11 cellular contexts compared by ENCODE assay signal in genomic region chr20:9051508-9051907, GRCh38. TPM values are rescaled to one million over a fixed set of nuclear protein-coding genes. Genes with fewer than 3 reads are reported as not detected.
DNase-seq lines count a peak whose midpoint lies in the region; ATAC-seq, FAIRE-seq and TF ChIP-seq lines count a peak whose summit lies in the region.
"Had no signal": no experiment of that assay in that cellular context is flagged by ENCODE, and none has a peak within 500 bp of the region (broad histone marks: within the 10 kb centered on the region; RNA-seq: fewer than 3 reads in every experiment).

No MANE protein-coding gene starts in this region.

- H3K79me2 ChIP-seq in keratinocyte (ENCODE audit: control insufficient read depth, insufficient read depth, low read length): no peaks in the 10 kb centered on the region

- H3K4me1 ChIP-seq in HUES6 (ENCODE audit: control insufficient read depth, insufficient read depth, low read length): peaks cover 7% of the 10 kb centered on the region; the same call in 1 of the 2 replicates
- H3K4me1 ChIP-seq in keratinocyte (ENCODE audit: control insufficient read depth, extremely low read depth, insufficient read depth, low read length): peaks cover 12% of the 10 kb centered on the region
- H3K4me1 ChIP-seq: lower lobe of right lung had no signal

- peak; percentile 98 for DNase-seq in ACHN
- DNase-seq in amniotic stem cell (lab: John Stamatoyannopoulos, UW): peak; percentile 93
- peak; percentile 5 for DNase-seq in keratinocyte (ENCODE audit: low read depth, low spot score)
- DNase-seq in NCI-H2029 treated with DMSO at 0.1 percent for 48 hours (lab: John Stamatoyannopoulos, UW): no peak
- DNase-seq in central memory CD4-positive, alpha-beta T cell: no peak
- DNase-seq: activated CD4-positive, alpha-beta T cell treated with anti-CD3 and anti-CD28 coated beads, Interleukin-2, amount 10 ng/mL, durations not matched to agents 24 days and 14 days; CD4-positive, alpha-beta memory T cell; lower lobe of right lung had no signal

- dilution Hi-C loops in keratinocyte (cut with MboI; ENCODE audit: extremely low pct_ligation_motif_present, low sequenced_read_pairs): no loop called here

- H3K4me3 ChIP-seq in HUES6 (ENCODE audit: low read depth, low read length): no peak overlapping the region
- H3K4me3 ChIP-seq in keratinocyte (ENCODE audit: control insufficient read depth in 2 of 3, extremely low read depth in 1 of 3, insufficient read depth in 2 of 3, low read depth in 1 of 3, low read length in 3 of 3): no peak overlapping the region
- H3K4me3 ChIP-seq: lower lobe of right lung had no signal

- FAIRE-seq in keratinocyte (lab: Jason Lieb, UNC): peak; percentile 82

- H3K4me2 ChIP-seq in keratinocyte (ENCODE audit: control insufficient read depth, extremely low read depth, insufficient read depth, low read depth, low read length): peak overlapping the region; percentile 55

- peak overlapping the region; percentile 4; the same call in 1 of the 2 replicates for H3K27ac ChIP-seq in HUES6 (ENCODE audit: low read depth, low read length)
- peak overlapping the region; percentile 63 for H3K27ac ChIP-seq in keratinocyte (ENCODE audit: control insufficient read depth, insufficient read depth, low read length)
- H3K27ac ChIP-seq: lower lobe of right lung had no signal

- H4K20me1 ChIP-seq in keratinocyte (ENCODE audit: control insufficient read depth, extremely low read depth, insufficient read depth, low read length): no peaks in the 10 kb centered on the region

- no peak for TF ChIP-seq CTCF in keratinocyte (optimal IDR thresholded peaks at IDR 0.05 in 1 of 3, IDR thresholded peaks at IDR 0.05 in 1 of 3, conservative IDR thresholded peaks at IDR 0.05 in 1 of 3; ENCODE audit: extremely low read depth in 1 of 3, insufficient read depth in 2 of 3, low read length in 3 of 3)

- H3K9ac ChIP-seq in HUES6 (ENCODE audit: low read length) (no peak overlapping the region), keratinocyte (ENCODE audit: control insufficient read depth, extremely low read depth, insufficient read depth, low read length) (no peak overlapping the region)

- H3K27me3 ChIP-seq in HUES6 (ENCODE audit: control insufficient read depth, insufficient read depth, low read length): no peaks in the 10 kb centered on the region
- H3K27me3 ChIP-seq in keratinocyte (ENCODE audit: control insufficient read depth, extremely low read depth, insufficient read depth, low read length): no peaks in the 10 kb centered on the region

- in situ Hi-C loops in ACHN (cut with HindIII; ENCODE audit: low pct_ligation_motif_present, low pct_unique_long_range_greater_than_20kb, low sequenced_read_pairs): no loop called here

- no peak for ATAC-seq in HG03460 (IDR thresholded peaks at IDR 0.05; ENCODE audit: unreplicated experiment)
- no peak for ATAC-seq in HG03108 (IDR thresholded peaks at IDR 0.05; ENCODE audit: unreplicated experiment)
- ATAC-seq: lower lobe of right lung had no signal

- peaks cover 14% of the 10 kb centered on the region for H3K9me3 ChIP-seq in HUES6 (ENCODE audit: control insufficient read depth, insufficient read depth, low read depth, low read length)
- no peaks in the 10 kb centered on the region for H3K9me3 ChIP-seq in keratinocyte (ENCODE audit: control insufficient read depth, low read depth, low read length)
- H3K9me3 ChIP-seq: lower lobe of right lung had no signal

- no peaks in the 10 kb centered on the region for H3K9me1 ChIP-seq in keratinocyte (ENCODE audit: control insufficient read depth, extremely low read depth, insufficient read depth, low read length)

- H3K36me3 ChIP-seq in HUES6 (ENCODE audit: control insufficient read depth, insufficient read depth, low read length) (no peaks in the 10 kb centered on the region), keratinocyte (ENCODE audit: control insufficient read depth in 2 of 2, extremely low read depth in 1 of 2, insufficient read depth in 2 of 2, low read length in 2 of 2) (no peaks in the 10 kb centered on the region)
- H3K36me3 ChIP-seq: lower lobe of right lung had no signal

- no peak overlapping the region for H2AFZ ChIP-seq in keratinocyte (ENCODE audit: control insufficient read depth, low read length)

RNA-seq across cellular contexts. Expression of gene PLCB4, which starts 17.4 kb away (rescaled TPM):
- polyA plus RNA-seq in keratinocyte: 2.4 to 4.1 TPM (median 3.1 TPM) in 3 replicates
- 1.3 TPM for polyA plus RNA-seq in keratinocyte (2011; ENCODE audit: low read depth)
- polyA plus RNA-seq in keratinocyte (2011; cell fraction: cytosol; rRNA removed): 1.3 and 3.6 TPM in 2 replicates
- polyA plus RNA-seq in keratinocyte (2011; cell fraction: nucleus; rRNA removed): 6.8 and 8.5 TPM in 2 replicates
- 0.54 and 2.4 TPM in 2 replicates for polyA plus RNA-seq in keratinocyte (2012; ENCODE audit: low replicate concordance)
- polyA minus RNA-seq in keratinocyte: 0.69 to 4.3 TPM (median 3.7 TPM) in 3 replicates
- 3.1 TPM for polyA minus RNA-seq in keratinocyte (2011; cell fraction: cytosol; rRNA and poly(A)+ RNA removed)
- polyA minus RNA-seq in keratinocyte (2011; cell fraction: nucleus; rRNA and poly(A)+ RNA removed): 4.1 and 10.0 TPM in 2 replicates
- polyA plus RNA-seq: CD4-positive, alpha-beta memory T cell had no signal

Comparison
In these comparisons a context has a peak if more than half of its experiments do, and no peak if none do; other contexts are left out.
1. DNase-seq: peak in ACHN (single experiment), amniotic stem cell (single experiment) and keratinocyte (single experiment); none in NCI-H2029 treated with DMSO at 0.1 percent for 48 hours (single experiment) and central memory CD4-positive, alpha-beta T cell (single experiment).